In the genomic region with DNA sequence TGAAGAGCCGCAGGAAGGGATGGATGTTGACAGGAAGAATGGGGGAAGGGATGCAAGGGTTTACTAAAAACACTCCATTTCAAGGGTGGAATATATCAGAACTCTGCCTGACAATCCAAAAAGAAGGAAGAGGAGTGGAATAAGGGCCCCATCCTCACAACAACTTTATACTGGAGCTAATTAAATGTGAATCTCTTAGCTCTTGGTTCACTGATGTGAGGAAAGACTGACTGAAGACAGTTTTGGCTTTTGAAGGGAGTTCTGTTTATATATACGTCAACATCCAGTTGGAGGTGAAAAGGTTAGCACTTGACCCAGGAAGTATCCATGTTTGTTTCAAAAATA, we compare ENCODE assay signal across 22 cellular contexts. TPM values are rescaled to one million over a fixed set of nuclear protein-coding genes. Genes with fewer than 3 reads are reported as not detected.
"Had no signal": no experiment of that assay in that cellular context is flagged by ENCODE, and none has a peak within 500 bp of the region (broad histone marks: within the 10 kb centered on the region; RNA-seq: fewer than 3 reads in every experiment).

No MANE protein-coding gene starts in this region.

- H3K4me3 Mint-ChIP-seq: stimulated activated effector memory CD8-positive, alpha-beta T cell treated with anti-CD3 and anti-CD28 coated beads, Interleukin-12 subunit alpha, Interleukin-12 subunit beta, amount 100 ng/mL, for 72 hours had no signal

- FAIRE-seq: endometrium, frontal cortex, islet of Langerhans had no signal

- H3K36me3 Mint-ChIP-seq: stimulated activated effector memory CD8-positive, alpha-beta T cell treated with anti-CD3 and anti-CD28 coated beads, Interleukin-12 subunit alpha, Interleukin-12 subunit beta, amount 100 ng/mL, for 72 hours had no signal

- DNase-seq: effector memory CD4-positive, alpha-beta T cell; heart left ventricle; hippocampal formation; kidney glomerular epithelial cell; mammary epithelial cell; nucleus accumbens; ovary; right cardiac atrium; stimulated activated CD4-positive, alpha-beta T cell treated with anti-CD3 and anti-CD28 coated beads, Interleukin-4, amount 100 ng/mL, for 1 hour; stimulated activated CD8-positive, alpha-beta memory T cell treated with anti-CD3 and anti-CD28 coated beads, Interleukin-4, amount 100 ng/mL, for 48 hours; stimulated activated naive CD8-positive, alpha-beta T cell treated with anti-CD3 and anti-CD28 coated beads, Interleukin-15, Interleukin-2, amounts not matched to agents 100 U/mL and 50 U/mL, for 24 hours; thyroid gland; upper lobe of left lung had no signal

- H3K9me3 Mint-ChIP-seq: stimulated activated effector memory CD8-positive, alpha-beta T cell treated with anti-CD3 and anti-CD28 coated beads, Interleukin-12 subunit alpha, Interleukin-12 subunit beta, amount 100 ng/mL, for 72 hours had no signal

- H3K27ac Mint-ChIP-seq: stimulated activated effector memory CD8-positive, alpha-beta T cell treated with anti-CD3 and anti-CD28 coated beads, Interleukin-12 subunit alpha, Interleukin-12 subunit beta, amount 100 ng/mL, for 72 hours had no signal

- H3K4me3 ChIP-seq: heart left ventricle, ovary, suprapubic skin, thyroid gland, upper lobe of left lung, vagina had no signal

- H3K9me3 ChIP-seq: ovary, suprapubic skin, thyroid gland, vagina had no signal

- H3K27ac ChIP-seq: heart left ventricle, ovary, suprapubic skin, thyroid gland, upper lobe of left lung, vagina had no signal

- H3K36me3 ChIP-seq: heart left ventricle, ovary, suprapubic skin, thyroid gland, upper lobe of left lung, vagina had no signal

- ATAC-seq: esophagus mucosa; heart left ventricle; left lobe of liver; right cardiac atrium; stimulated activated effector memory CD8-positive, alpha-beta T cell treated with anti-CD3 and anti-CD28 coated beads, Interleukin-12 subunit alpha, Interleukin-12 subunit beta, amount 100 ng/mL, for 72 hours; stimulated activated naive CD8-positive, alpha-beta T cell treated with anti-CD3 and anti-CD28 coated beads, Interleukin-15, Interleukin-2, amounts not matched to agents 100 U/mL and 50 U/mL, for 24 hours had no signal

RNA-seq across cellular contexts. Expression of a gene that starts 3.1 kb away (rescaled TPM):
- total RNA-seq: frontal cortex had no signal
- polyA plus RNA-seq: neural cell had no signal

RNA-seq across cellular contexts. Expression of a gene that starts 9.8 kb away (rescaled TPM):
- total RNA-seq: frontal cortex had no signal
- polyA plus RNA-seq: neural cell had no signal

RNA-seq across cellular contexts. Expression of a gene that starts 37.8 kb away (rescaled TPM):
- total RNA-seq: frontal cortex had no signal
- polyA plus RNA-seq: neural cell had no signal

RNA-seq across cellular contexts. Expression of a gene that starts 50.8 kb away (rescaled TPM):
- total RNA-seq: frontal cortex had no signal
- polyA plus RNA-seq: neural cell had no signal

RNA-seq across cellular contexts. Expression of a gene that starts 54.8 kb away (rescaled TPM):
- total RNA-seq: frontal cortex, heart left ventricle, left lobe of liver, right cardiac atrium had no signal
- polyA plus RNA-seq: heart left ventricle, neural cell, right cardiac atrium had no signal
